In genomic region chr11:46969379-46969778, GRCh38 we compare ENCODE assay signal across 25 cellular contexts. TPM values are rescaled to one million over a fixed set of nuclear protein-coding genes. Genes with fewer than 3 reads are reported as not detected.
"Had no signal": no experiment of that assay in that cellular context is flagged by ENCODE, and none has a peak within 500 bp of the region (broad histone marks: within the 10 kb centered on the region; RNA-seq: fewer than 3 reads in every experiment).

No MANE protein-coding gene starts in this region.

- H3K4me3 ChIP-seq: coronary artery, esophagus squamous epithelium, left lung, psoas muscle, skin epidermis, spleen, suprapubic skin, thyroid gland, vagina had no signal

- H3K36me3 ChIP-seq: esophagus squamous epithelium, left lung, spleen, suprapubic skin, thyroid gland, vagina had no signal

- DNase-seq: dermis blood vessel endothelial cell; effector memory CD8-positive, alpha-beta T cell; erythroblast; esophagus squamous epithelium; head of caudate nucleus; kidney; left cardiac atrium; left lung; mesenchymal stem cell; naive thymus-derived CD8-positive, alpha-beta T cell; nephron progenitor cell; nucleus accumbens; posterior cingulate gyrus; psoas muscle; right cardiac atrium; spleen; stimulated activated CD4-positive, alpha-beta T cell treated with anti-CD3 and anti-CD28 coated beads, Interleukin-4, amount 100 ng/mL, for 4 hours; stimulated activated naive CD8-positive, alpha-beta T cell treated with anti-CD3 and anti-CD28 coated beads, Interleukin-15, Interleukin-2, amounts not matched to agents 100 U/mL and 50 U/mL, for 24 hours; thyroid gland; trophoblast cell had no signal

- H3K4me1 ChIP-seq: esophagus squamous epithelium, left lung, psoas muscle, spleen, suprapubic skin, thyroid gland, vagina had no signal

- H3K9me3 ChIP-seq: esophagus squamous epithelium, left lung, psoas muscle, spleen, suprapubic skin, thyroid gland, vagina had no signal

- H3K27me3 ChIP-seq: esophagus squamous epithelium, left lung, spleen, suprapubic skin, thyroid gland, vagina had no signal

- H3K27ac ChIP-seq: coronary artery, esophagus squamous epithelium, left lung, psoas muscle, skin epidermis, spleen, suprapubic skin, thyroid gland, vagina had no signal

- ATAC-seq: effector memory CD8-positive, alpha-beta T cell; left cardiac atrium; left lung; naive thymus-derived CD8-positive, alpha-beta T cell; psoas muscle; right cardiac atrium; stimulated activated memory B cell treated with anti-CD40 and anti-IgM and Interleukin-4, amounts not matched to agents 10 μg/mL and 1 μg/mL and 100 μg/mL, for 72 hours; stimulated activated naive CD8-positive, alpha-beta T cell treated with anti-CD3 and anti-CD28 coated beads, Interleukin-15, Interleukin-2, amounts not matched to agents 100 U/mL and 50 U/mL, for 24 hours had no signal

RNA-seq across cellular contexts. Expression of gene LRP4, which starts 51.0 kb away (rescaled TPM):
- total RNA-seq: naive thymus-derived CD8-positive, alpha-beta T cell had no signal
